Comparison of ENCODE assay signal across 8 cellular contexts in genomic region chr18:2572144-2572682, GRCh38. TPM values are rescaled to one million over a fixed set of nuclear protein-coding genes. Genes with fewer than 3 reads are reported as not detected.
DNase-seq lines count a peak whose midpoint lies in the region; ATAC-seq and TF ChIP-seq lines count a peak whose summit lies in the region.

No MANE protein-coding gene starts in this region.

- intact Hi-C loops in right cardiac atrium (cut with DNase I) = loop anchor here in 2 of 4 donors (5.0 to 10.0 kb wide), 2 partner anchors 83 to 85 kb away; partner anchors contain the start of gene SMCHD1 (in 2 of the 2)
- intact Hi-C loops in spleen (cut with DNase I; ENCODE audit: low total_unique reads) = loop anchor here (10.0 kb wide), 1 partner anchor 73 kb away; no protein-coding TSS in a partner anchor

- peak overlapping the region; percentile 93 for H2AFZ ChIP-seq in MM.1S (ENCODE audit: low read length)

- H3K4me2 ChIP-seq in MM.1S (ENCODE audit: low read depth, low read length) = peak overlapping the region; percentile 86

- H3K27me3 ChIP-seq in cardiac muscle cell = no peaks in the 10 kb centered on the region
- no peaks in the 10 kb centered on the region for H3K27me3 ChIP-seq in right cardiac atrium (ENCODE audit: control insufficient read depth, insufficient read depth)
- H3K27me3 ChIP-seq in MM.1S (replicated peaks; ENCODE audit: insufficient read depth, low read length) = no peaks in the 10 kb centered on the region
- no peaks in the 10 kb centered on the region for H3K27me3 ChIP-seq in endodermal cell (ENCODE audit: control insufficient read depth, insufficient read depth, low read length, poor library complexity, severe bottlenecking)
- no peaks in the 10 kb centered on the region for H3K27me3 ChIP-seq in spleen (replicated peaks in 1 of 7)

- no peaks in the 10 kb centered on the region for H3K36me3 ChIP-seq in cardiac muscle cell
- H3K36me3 ChIP-seq in MM.1S (replicated peaks; ENCODE audit: insufficient read depth, low read length) = peaks cover 6% of the 10 kb centered on the region; the same call in 1 of the 2 replicates
- peaks cover 26% of the 10 kb centered on the region for H3K36me3 ChIP-seq in endodermal cell (ENCODE audit: control insufficient read depth, insufficient read depth, low read length)
- peaks cover 0 to 14% (median 0%) of the 10 kb centered on the region in 6 donors for H3K36me3 ChIP-seq in spleen

- H3K27ac ChIP-seq in cardiac muscle cell (no peak overlapping the region), right cardiac atrium (ENCODE audit: low read length) (no peak overlapping the region), MM.1S (ENCODE audit: low read length) (peak overlapping the region; percentile 85; the same call in 1 of the 2 replicates), endodermal cell (ENCODE audit: low read depth, low read length) (no peak overlapping the region), spleen (peak overlapping the region in 4 of 8 donors; percentile 93 to 97 (median 96))

- H4K20me1 ChIP-seq in MM.1S (ENCODE audit: insufficient read depth, low read length) = no peaks in the 10 kb centered on the region

- TF ChIP-seq CTCF in cardiac muscle cell (IDR thresholded peaks at IDR 0.05; ENCODE audit: low read depth, low read length) = no peak
- TF ChIP-seq CTCF in MM.1S (IDR thresholded peaks at IDR 0.05; ENCODE audit: low read length) = no peak
- no peak for TF ChIP-seq CTCF in endodermal cell (conservative IDR thresholded peaks at IDR 0.05)
- TF ChIP-seq CTCF in spleen (IDR thresholded peaks at IDR 0.05 in 8 of 11, conservative IDR thresholded peaks at IDR 0.05 in 3 of 11) = no peak

- H3K4me1 ChIP-seq in cardiac muscle cell (ENCODE audit: low read depth) (peaks cover 16% of the 10 kb centered on the region), right cardiac atrium (ENCODE audit: control insufficient read depth, insufficient read depth, low read length) (no peaks in the 10 kb centered on the region), MM.1S (ENCODE audit: low read length) (peaks cover 12% of the 10 kb centered on the region), endodermal cell (ENCODE audit: control insufficient read depth, insufficient read depth, low read length) (peaks cover 4% of the 10 kb centered on the region), spleen (peaks cover 16 to 67% (median 33%) of the 10 kb centered on the region in 6 donors)

- TF ChIP-seq POLR2A in spleen (IDR thresholded peaks at IDR 0.05) = no peak

- no peaks in the 10 kb centered on the region for H3K27me3 Mint-ChIP-seq in endodermal cell (ENCODE audit: insufficient read depth)

- H3K36me3 Mint-ChIP-seq in endodermal cell (ENCODE audit: low read depth) = peaks cover 12% of the 10 kb centered on the region

- H3K9me2 ChIP-seq in MM.1S (replicated peaks; ENCODE audit: insufficient read depth, low read length) = no peaks in the 10 kb centered on the region

- H3K4me1 Mint-ChIP-seq in endodermal cell = peaks cover 23% of the 10 kb centered on the region

- H3K4me3 ChIP-seq in cardiac muscle cell = peak overlapping the region; percentile 99
- no peak overlapping the region for H3K4me3 ChIP-seq in right cardiac atrium (ENCODE audit: low read length)
- peak overlapping the region; percentile 87 for H3K4me3 ChIP-seq in MM.1S (ENCODE audit: low read length)
- H3K4me3 ChIP-seq in endodermal cell (ENCODE audit: low read length) = peak overlapping the region; percentile 95
- H3K4me3 ChIP-seq in spleen = peak overlapping the region in 6 of 8 donors; percentile 59 to 84 (median 63)

- peak overlapping the region; percentile 94 for H3K4me3 Mint-ChIP-seq in endodermal cell

- DNase-seq in cardiac muscle cell (ENCODE audit: low read depth in 1 of 2, low spot score in 1 of 2) (no peak), right cardiac atrium (no peak), MM.1S (peak; percentile 36), endodermal cell (no peak), spleen (no peak), NCI-H526 (lab: John Stamatoyannopoulos, UW) (no peak), pons (ENCODE audit: low spot score) (no peak), NCI-H2081 treated with DMSO at 0.1 percent for 48 hours (lab: John Stamatoyannopoulos, UW) (no peak)

- peaks cover 87% of the 10 kb centered on the region for H3K79me2 ChIP-seq in MM.1S (ENCODE audit: low read length)

- H3K27ac Mint-ChIP-seq in endodermal cell = peak overlapping the region; percentile 99

- no peaks in the 10 kb centered on the region for H3K9me3 ChIP-seq in cardiac muscle cell (ENCODE audit: low read depth)
- no peaks in the 10 kb centered on the region for H3K9me3 ChIP-seq in right cardiac atrium (ENCODE audit: control insufficient read depth, low read length)
- H3K9me3 ChIP-seq in MM.1S (replicated peaks; ENCODE audit: insufficient read depth, low read length) = no peaks in the 10 kb centered on the region
- no peaks in the 10 kb centered on the region for H3K9me3 ChIP-seq in endodermal cell (ENCODE audit: control insufficient read depth, low read length)
- H3K9me3 ChIP-seq in spleen = no peaks in the 10 kb centered on the region

- H3K9me3 Mint-ChIP-seq in endodermal cell = no peaks in the 10 kb centered on the region

- WGBS in right cardiac atrium = 3% methylated on average over 4 of the region's 4 CpGs
- 1 to 10% methylated on average over 3 to 4 of the region's 4 CpGs for WGBS in endodermal cell (ENCODE audit: insufficient coverage in 1 of 2, insufficient read length in 1 of 2), 2 experiments
- 4 to 11% (median 8%) methylated on average over 4 of the region's 4 CpGs for WGBS in spleen, 5 donors

- H3F3A ChIP-seq in MM.1S (ENCODE audit: insufficient read depth, low read length) = no peaks in the 10 kb centered on the region

- H3K9ac ChIP-seq in MM.1S (ENCODE audit: low read length) (peak overlapping the region; percentile 98), endodermal cell (ENCODE audit: extremely low read depth, low read length, poor library complexity, severe bottlenecking) (peak overlapping the region; percentile 97)

- ATAC-seq in right cardiac atrium = no peak

RNA-seq across cellular contexts. Expression of gene NDC80, which starts 0.9 kb away (rescaled TPM):
- total RNA-seq in cardiac muscle cell = 4.3 and 23.2 TPM in 2 replicates
- polyA plus RNA-seq in cardiac muscle cell = 8.4 and 40.1 TPM in 2 replicates
- 1 to 10 TPM in 1 of 4 donors, under 1 TPM in 3; 0.17 to 1.1 (median 0.36) TPM for total RNA-seq in right cardiac atrium
- 0.18 TPM for polyA plus RNA-seq in right cardiac atrium
- 10 to 100 TPM; 29.7 to 61.8 TPM for total RNA-seq in endodermal cell
- 52.1 TPM for polyA plus RNA-seq in endodermal cell (2013, experiment 1 of 2)
- polyA plus RNA-seq in endodermal cell (2013, experiment 2 of 2) = 53.9 TPM
- total RNA-seq in spleen = 1 to 10 TPM; 3.4 to 7.3 (median 4.4) TPM
- 1 to 10 TPM; 3.4 to 9.0 (median 4.4) TPM for polyA plus RNA-seq in spleen

RNA-seq across cellular contexts. Expression of gene METTL4, which starts 0.9 kb away (rescaled TPM):
- total RNA-seq in cardiac muscle cell (3.2 and 7.5 TPM in 2 replicates), right cardiac atrium (10 to 100 TPM in 2 of 4 donors, 1 to 10 TPM in 2; 6.3 to 10.8 (median 9.3) TPM), endodermal cell (10 to 100 TPM; 11.2 to 17.5 TPM), spleen (10 to 100 TPM; 12.5 to 30.8 (median 16.9) TPM)
- polyA plus RNA-seq in cardiac muscle cell (5.6 and 11.7 TPM in 2 replicates), right cardiac atrium (5.8 TPM), spleen (10 to 100 TPM in 2 of 3 donors, 1 to 10 TPM in 1; 9.1 to 11.8 (median 10.3) TPM)
- 17.5 TPM for polyA plus RNA-seq in endodermal cell (2013, experiment 1 of 2)
- 17.3 TPM for polyA plus RNA-seq in endodermal cell (2013, experiment 2 of 2)
